8 cellular contexts compared by ENCODE assay signal in the genomic region with DNA sequence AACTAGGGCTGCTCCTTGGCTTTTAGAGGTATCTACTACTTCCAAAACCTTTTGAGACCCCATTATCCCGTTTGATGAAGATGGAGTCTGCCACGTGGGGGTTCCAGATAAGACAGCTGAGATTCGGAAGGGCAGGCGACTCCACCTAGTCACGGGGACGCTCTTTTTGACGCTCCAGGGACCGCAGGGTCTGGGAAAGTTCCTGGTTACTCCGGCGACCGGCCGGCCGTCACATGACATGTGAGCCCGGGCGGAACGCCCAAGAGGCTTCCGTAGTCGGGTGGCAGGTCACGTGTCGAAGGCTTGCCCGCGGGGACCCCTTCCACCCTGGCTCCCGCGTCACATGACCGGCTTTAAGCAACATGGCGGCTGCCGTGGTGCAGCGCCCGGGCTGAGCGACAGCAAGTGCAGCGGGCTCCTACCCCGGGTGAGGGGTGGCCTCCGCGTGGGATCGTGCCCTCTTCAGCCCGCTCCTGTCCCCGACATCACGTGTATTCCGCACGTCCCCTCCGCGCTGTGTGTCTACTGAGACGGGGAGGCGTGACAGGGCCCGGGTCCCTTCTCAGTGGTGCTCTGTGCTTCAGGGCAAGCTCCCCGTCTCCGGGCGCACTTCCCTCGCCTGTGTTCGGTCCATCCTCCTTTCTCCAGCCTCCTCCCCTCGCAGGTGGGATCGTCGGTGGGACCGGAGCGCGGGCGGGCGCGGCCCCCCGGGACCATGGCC. TPM values are rescaled to one million over a fixed set of nuclear protein-coding genes. Genes with fewer than 3 reads are reported as not detected.
DNase-seq lines count a peak whose midpoint lies in the region; ATAC-seq, FAIRE-seq and TF ChIP-seq lines count a peak whose summit lies in the region.

A gene with protein sequence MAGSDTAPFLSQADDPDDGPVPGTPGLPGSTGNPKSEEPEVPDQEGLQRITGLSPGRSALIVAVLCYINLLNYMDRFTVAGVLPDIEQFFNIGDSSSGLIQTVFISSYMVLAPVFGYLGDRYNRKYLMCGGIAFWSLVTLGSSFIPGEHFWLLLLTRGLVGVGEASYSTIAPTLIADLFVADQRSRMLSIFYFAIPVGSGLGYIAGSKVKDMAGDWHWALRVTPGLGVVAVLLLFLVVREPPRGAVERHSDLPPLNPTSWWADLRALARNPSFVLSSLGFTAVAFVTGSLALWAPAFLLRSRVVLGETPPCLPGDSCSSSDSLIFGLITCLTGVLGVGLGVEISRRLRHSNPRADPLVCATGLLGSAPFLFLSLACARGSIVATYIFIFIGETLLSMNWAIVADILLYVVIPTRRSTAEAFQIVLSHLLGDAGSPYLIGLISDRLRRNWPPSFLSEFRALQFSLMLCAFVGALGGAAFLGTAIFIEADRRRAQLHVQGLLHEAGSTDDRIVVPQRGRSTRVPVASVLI (plus strand): TSS at position 342 of the 721 bp plus-strand sequence. CDS start 374 bp downstream, at position 716.

- H3K4me2 ChIP-seq in H1 (ENCODE audit: insufficient read depth in 1 of 2, low read depth in 2 of 2, low read length in 2 of 2): peak within 1 kb of the TSS; percentile 77 to 95

- no peak within 1 kb of the TSS for H3K14ac ChIP-seq in H1 (ENCODE audit: insufficient read length)

- H3K36me3 Mint-ChIP-seq in CD8-positive, alpha-beta T cell: peaks cover 40% of the 10 kb centered on the region
- peaks cover 7% of the 10 kb centered on the region for H3K36me3 Mint-ChIP-seq in memory B cell

- H4K5ac ChIP-seq in H1 (ENCODE audit: insufficient read length, low read depth, low read length): peak within 1 kb of the TSS; percentile 60

- no peak for TF ChIP-seq RAD21 in H1 (IDR thresholded peaks at IDR 0.05 in 1 of 2, conservative IDR thresholded peaks at IDR 0.05 in 1 of 2; ENCODE audit: low read depth in 2 of 2, low read length in 2 of 2)

- peak within 1 kb of the TSS; percentile 98 for H3K56ac ChIP-seq in H1 (replicated peaks; ENCODE audit: insufficient read length, low read depth, low read length)

- POLR2A ChIA-PET in CD8-positive, alpha-beta T cell (lab: Charles Lee): interaction anchor here (0.7 to 3.6 kb wide), 12 partner anchors 8 to 101 kb away, joined by 3 to 26 read pairs (median 5); partner anchors contain the start of gene LAT
- POLR2A ChIA-PET in H1 (lab: Charles Lee; ENCODE audit: partially characterized antibody): interaction anchor here (0.8 to 2.9 kb wide), 14 partner anchors 7 to 152 kb away, joined by 3 to 19 read pairs (median 6); partner anchors contain the start of genes ATXN2L, LAT, SH2B1 and TUFM

- H2BK120ac ChIP-seq in H1 (replicated peaks; ENCODE audit: low read depth, low read length): no peak within 1 kb of the TSS

- peak within 1 kb of the TSS; percentile 55 for H3K27ac ChIP-seq in CD8-positive, alpha-beta T cell (ENCODE audit: low read depth, low read length)
- H3K27ac ChIP-seq in H1 (ENCODE audit: low read depth, low read length): peak within 1 kb of the TSS; percentile 55; the same call in 1 of the 2 replicates

- peaks cover 8% of the 10 kb centered on the region for H3K23me2 ChIP-seq in H1 (ENCODE audit: low read depth, low read length)

- FAIRE-seq in H1 (lab: Jason Lieb, UNC): no peak

- peak; percentile 87 for ATAC-seq in CD8-positive, alpha-beta T cell
- peak; percentile 94 for ATAC-seq in memory B cell (ENCODE audit: low read depth)

- H3K18ac ChIP-seq in H1 (ENCODE audit: extremely low read depth, low read length): peak within 1 kb of the TSS; percentile 71

- H3K79me1 ChIP-seq in H1 (ENCODE audit: low read depth, low read length): peaks cover 4% of the 10 kb centered on the region; the same call in 1 of the 2 replicates

- H3K4me3 Mint-ChIP-seq in CD8-positive, alpha-beta T cell: peak within 1 kb of the TSS; percentile 98
- peak within 1 kb of the TSS; percentile 95 for H3K4me3 Mint-ChIP-seq in memory B cell

- H2AFZ ChIP-seq in H1 (ENCODE audit: low read length): peak within 1 kb of the TSS; percentile 77

- peaks cover 2 to 4% of the 10 kb centered on the region in 2 experiments for H4K20me1 ChIP-seq in H1 (replicated peaks in 1 of 2; ENCODE audit: control insufficient read depth in 1 of 2, insufficient read depth in 2 of 2, low read length in 2 of 2)

- H3K4me1 ChIP-seq in CD8-positive, alpha-beta T cell (ENCODE audit: insufficient read depth, low read length): peaks cover 19% of the 10 kb centered on the region
- H3K4me1 ChIP-seq in H1 (replicated peaks in 1 of 4; ENCODE audit: control insufficient read depth in 3 of 4, insufficient read depth in 4 of 4, low read length in 3 of 4): peaks cover 0 to 7% (median 3%) of the 10 kb centered on the region in 4 experiments; a peak in 5 of 7 replicates

- H4K91ac ChIP-seq in H1 (replicated peaks; ENCODE audit: insufficient read length, low read length): peak within 1 kb of the TSS; percentile 90

- peak within 1 kb of the TSS; percentile 76 to 81 (median 80) for H3K9ac ChIP-seq in H1 (replicated peaks in 1 of 4; ENCODE audit: extremely low read depth in 1 of 4, low read depth in 3 of 4, low read length in 3 of 4)

- H3K27ac Mint-ChIP-seq in CD8-positive, alpha-beta T cell: peak within 1 kb of the TSS; percentile 97
- H3K27ac Mint-ChIP-seq in memory B cell: peak within 1 kb of the TSS; percentile 99

- no peaks in the 10 kb centered on the region for H3K27me3 Mint-ChIP-seq in CD8-positive, alpha-beta T cell (ENCODE audit: low read depth)
- no peaks in the 10 kb centered on the region for H3K27me3 Mint-ChIP-seq in memory B cell

- H2BK15ac ChIP-seq in H1 (ENCODE audit: low read length): no peak within 1 kb of the TSS

- intact Hi-C loops in CD8-positive, alpha-beta T cell (cut with DNase I, micrococcal nuclease): loop anchor here (1.0 to 5.0 kb wide), 6 partner anchors 11 to 482 kb away; partner anchors contain the start of genes NFATC2IP (in 2 of the 2), RABEP2 (in 2 of the 2), APOBR (in 1 of the 2) and CLN3 (in 1 of the 2)

- no peaks in the 10 kb centered on the region for H3K9me3 ChIP-seq in CD8-positive, alpha-beta T cell (ENCODE audit: low read length)
- no peaks in the 10 kb centered on the region for H3K9me3 ChIP-seq in H1 (ENCODE audit: insufficient read depth in 2 of 2, low read depth in 1 of 2, low read length in 1 of 2)

- no peak within 1 kb of the TSS for H3K23ac ChIP-seq in H1 (ENCODE audit: insufficient read length)

- peaks cover 41% of the 10 kb centered on the region for H3K4me1 Mint-ChIP-seq in CD8-positive, alpha-beta T cell (ENCODE audit: low read depth)
- peaks cover 24% of the 10 kb centered on the region for H3K4me1 Mint-ChIP-seq in memory B cell

- H2BK5ac ChIP-seq in H1 (ENCODE audit: low read depth, low read length): peak within 1 kb of the TSS; percentile 75

- peak within 1 kb of the TSS; percentile 75; the same call in 1 of the 2 replicates for H2BK12ac ChIP-seq in H1 (ENCODE audit: low read depth, low read length)

- H4K8ac ChIP-seq in H1 (ENCODE audit: extremely low read depth, insufficient read depth, low read length): peak within 1 kb of the TSS; percentile 98

- peaks cover 0 to 8% of the 10 kb centered on the region in 2 experiments; a peak in 1 of 4 replicates for H3K79me2 ChIP-seq in H1 (ENCODE audit: control insufficient read depth in 1 of 2, insufficient read depth in 2 of 2, low read length in 2 of 2)

- TF ChIP-seq POLR2A in H1 (IDR thresholded peaks at IDR 0.05; ENCODE audit: control extremely low read depth in 1 of 2, low read depth in 2 of 2, low read length in 2 of 2): peak in 1 of 2 experiments; percentile 82; a peak in 2 of 3 replicates

- no peak for TF ChIP-seq CTCF in CD8-positive, alpha-beta T cell (IDR thresholded peaks at IDR 0.05)
- TF ChIP-seq CTCF in GM20000 (IDR thresholded peaks at IDR 0.05; ENCODE audit: extremely low read depth, missing control alignments): no peak
- TF ChIP-seq CTCF in H1 (IDR thresholded peaks at IDR 0.05; ENCODE audit: control extremely low read depth in 1 of 3, insufficient read depth in 1 of 3, low read depth in 1 of 3, low read length in 3 of 3): no peak

- no peak within 1 kb of the TSS for H2AK5ac ChIP-seq in H1 (ENCODE audit: low read depth, low read length)

- H3K9me3 Mint-ChIP-seq in CD8-positive, alpha-beta T cell: no peaks in the 10 kb centered on the region
- H3K9me3 Mint-ChIP-seq in memory B cell: no peaks in the 10 kb centered on the region

- H2BK20ac ChIP-seq in H1 (ENCODE audit: low read length): no peak within 1 kb of the TSS

- WGBS in H1 (ENCODE audit: extremely low coverage in 1 of 2, insufficient coverage in 1 of 2, insufficient read length in 1 of 2, insufficient replicate concordance in 2 of 2, low coverage in 1 of 2, low lambda C conversion rate in 2 of 2, missing lambda C conversion rate in 1 of 2), 2 experiments: 1% methylated on average over 60 of the region's 60 CpGs; no CpG with 5 or more reads in 1 of the 2 experiments

- 0 out of 3 replicates have a peak, but pooled peaks of 1 of the 2 experiments have one; percentile 69 for TF ChIP-seq EP300 in H1 (IDR thresholded peaks at IDR 0.05; ENCODE audit: borderline replicate concordance in 1 of 2, low read depth in 2 of 2, low read length in 2 of 2)

- CTCF ChIA-PET in CD8-positive, alpha-beta T cell (lab: Charles Lee): interaction anchor here (0.8 to 3.0 kb wide), 7 partner anchors 10 to 55 kb away, joined by 3 to 21 read pairs (median 10); partner anchors contain the start of gene LAT
- CTCF ChIA-PET in H1 (lab: Charles Lee; ENCODE audit: partially characterized antibody): interaction anchor here (0.6 to 2.5 kb wide), 9 partner anchors 9 to 1056 kb away, joined by 3 to 14 read pairs (median 5); partner anchors contain the start of genes LAT, NFATC2IP, TLCD3B and TUFM

- peak within 1 kb of the TSS; percentile 68 for H3K4me3 ChIP-seq in CD8-positive, alpha-beta T cell (ENCODE audit: low read depth, low read length)
- peak within 1 kb of the TSS; percentile 80 to 96 (median 87) for H3K4me3 ChIP-seq in H1 (ENCODE audit: extremely low read depth in 1 of 4, insufficient read depth in 2 of 4, low read depth in 3 of 4, low read length in 4 of 4)

- DNase-seq in CD8-positive, alpha-beta T cell: peak; percentile 78 to 94 (median 90)
- peak; percentile 99 for DNase-seq in GM20000 (ENCODE audit: low spot score)
- peak; percentile 95 for DNase-seq in HT1080 (ENCODE audit: low read depth)
- peak; percentile 95 for DNase-seq in NOMO-1 treated with DMSO at 0.1 percent for 48 hours (lab: John Stamatoyannopoulos, UW; ENCODE audit: unreplicated experiment)
- DNase-seq in activated CD8-positive, alpha-beta memory T cell treated with anti-CD3 and anti-CD28 coated beads for 4 hours (ENCODE audit: low read depth in 2 of 2): peak; percentile 86 to 89
- peak; percentile 93 to 95 for DNase-seq in H1 (ENCODE audit: low read depth in 1 of 2, low spot score in 2 of 2)
- peak; percentile 87 for DNase-seq in memory B cell (ENCODE audit: low spot score in 2 of 2)
- peak; percentile 89 for DNase-seq in stimulated activated CD8-positive, alpha-beta memory T cell treated with anti-CD3 and anti-CD28 coated beads, Interleukin-12 subunit alpha, Interleukin-12 subunit beta, amount 100 ng/mL, for 24 hours (ENCODE audit: extremely low read depth)

- H3K4ac ChIP-seq in H1 (replicated peaks; ENCODE audit: insufficient read length, low read depth, low read length): peak within 1 kb of the TSS; percentile 76

- H3K27me3 ChIP-seq in CD8-positive, alpha-beta T cell (ENCODE audit: insufficient read depth, low read length): no peaks in the 10 kb centered on the region
- no peaks in the 10 kb centered on the region for H3K27me3 ChIP-seq in H1 (replicated peaks in 1 of 4; ENCODE audit: control insufficient read depth in 3 of 4, extremely low read depth in 1 of 4, insufficient read depth in 3 of 4, low read length in 3 of 4)

- peaks cover 11% of the 10 kb centered on the region for H3K36me3 ChIP-seq in CD8-positive, alpha-beta T cell (ENCODE audit: insufficient read depth, low read length)
- H3K36me3 ChIP-seq in H1 (ENCODE audit: control insufficient read depth in 2 of 4, insufficient read depth in 4 of 4, low read length in 3 of 4): peaks cover 0 to 2% (median 0%) of the 10 kb centered on the region in 4 experiments; a peak in 1 of 8 replicates

RNA-seq across cellular contexts. Expression of the gene that starts here (rescaled TPM):
- 10 to 100 TPM; 31.7 to 31.8 TPM for total RNA-seq in CD8-positive, alpha-beta T cell
- total RNA-seq in HT1080 (2014; rRNA removed; shearing (Covaris generic)): 36.5 and 45.6 TPM in 2 replicates
- 41.0 and 42.3 TPM in 2 replicates for polyA plus RNA-seq in HT1080 (2015; cell fraction: cytosol; rRNA removed)
- 60.1 and 70.2 TPM in 2 replicates for polyA plus RNA-seq in HT1080 (2015; cell fraction: nucleus; rRNA removed)
- 48.8 and 49.7 TPM in 2 replicates for total RNA-seq in H1 (2021; fragmentation: NEBNext Ultra II Directional; extraction: Animal tissue kit (Norgen Biotek cat#: 25700))
- polyA plus RNA-seq in H1 (2011; rRNA removed): 66.9 and 124 TPM in 2 replicates
- 46.9 TPM for polyA plus RNA-seq in H1 (2011; cell fraction: cytosol; rRNA removed)
- polyA plus RNA-seq in H1 (2011; cell fraction: nucleus; rRNA removed): 99.1 TPM
- polyA plus RNA-seq in H1 (2012, experiment 1 of 2): 39.9 to 59.4 TPM (median 47.8 TPM) in 4 replicates
- 68.0 TPM for polyA plus RNA-seq in H1 (2012, experiment 2 of 2)
- polyA plus RNA-seq in H1 (2013, experiment 1 of 2): 48.1 TPM
- 54.5 TPM for polyA plus RNA-seq in H1 (2013, experiment 2 of 2)
- 38.1 and 58.7 TPM in 2 replicates for polyA minus RNA-seq in H1 (2011; rRNA and poly(A)+ RNA removed)
- 38.8 TPM for polyA minus RNA-seq in H1 (2011; cell fraction: cytosol; rRNA and poly(A)+ RNA removed)
- polyA minus RNA-seq in H1 (2011; cell fraction: nucleus; rRNA and poly(A)+ RNA removed): 22.0 TPM

Comparison
In these comparisons a context has a peak if more than half of its experiments do, and no peak if none do; other contexts are left out.
1. Peak in every context shown above with its lines: DNase-seq, ATAC-seq, H3K4me3 ChIP-seq and H3K27ac ChIP-seq.